1 cellular context compared by ENCODE assay signal in the genomic region with DNA sequence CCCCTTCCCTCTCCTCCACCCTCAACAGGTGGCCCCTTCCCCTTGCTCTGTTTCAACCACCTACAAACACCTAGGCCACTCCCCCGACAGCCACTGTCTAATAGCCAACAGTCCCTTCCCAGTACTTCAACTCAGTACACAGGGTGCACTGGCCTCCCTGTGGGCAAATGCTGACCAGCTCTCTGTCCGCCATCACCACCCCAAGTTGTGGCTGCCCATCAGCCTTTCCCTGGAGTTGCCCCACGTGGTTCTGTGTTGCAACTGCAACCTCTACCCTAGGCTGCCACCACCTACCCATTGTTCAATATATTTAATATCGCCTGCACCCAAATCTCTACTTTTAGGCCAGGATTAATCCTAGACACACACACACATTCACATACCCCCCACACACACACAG.
TF ChIP-seq lines count a peak whose summit lies in the region.

No MANE protein-coding gene starts in this region.

TF ChIP-seq in IMR-90, 13 proteins besides CTCF, POLR2A, EP300 and RAD21:
- TF ChIP-seq CHD1 (IDR thresholded peaks at IDR 0.05; ENCODE audit: low read depth, low read length): no peak
- no peak for TF ChIP-seq RFX5 (IDR thresholded peaks at IDR 0.05; ENCODE audit: low read depth, low read length)
- TF ChIP-seq, protein P1, sequence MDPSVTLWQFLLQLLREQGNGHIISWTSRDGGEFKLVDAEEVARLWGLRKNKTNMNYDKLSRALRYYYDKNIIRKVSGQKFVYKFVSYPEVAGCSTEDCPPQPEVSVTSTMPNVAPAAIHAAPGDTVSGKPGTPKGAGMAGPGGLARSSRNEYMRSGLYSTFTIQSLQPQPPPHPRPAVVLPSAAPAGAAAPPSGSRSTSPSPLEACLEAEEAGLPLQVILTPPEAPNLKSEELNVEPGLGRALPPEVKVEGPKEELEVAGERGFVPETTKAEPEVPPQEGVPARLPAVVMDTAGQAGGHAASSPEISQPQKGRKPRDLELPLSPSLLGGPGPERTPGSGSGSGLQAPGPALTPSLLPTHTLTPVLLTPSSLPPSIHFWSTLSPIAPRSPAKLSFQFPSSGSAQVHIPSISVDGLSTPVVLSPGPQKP (IDR thresholded peaks at IDR 0.05; ENCODE audit: borderline replicate concordance, low read depth, low read length): no peak
- TF ChIP-seq MAZ (IDR thresholded peaks at IDR 0.05; ENCODE audit: borderline replicate concordance, low read depth, low read length): no peak
- TF ChIP-seq, protein P2, sequence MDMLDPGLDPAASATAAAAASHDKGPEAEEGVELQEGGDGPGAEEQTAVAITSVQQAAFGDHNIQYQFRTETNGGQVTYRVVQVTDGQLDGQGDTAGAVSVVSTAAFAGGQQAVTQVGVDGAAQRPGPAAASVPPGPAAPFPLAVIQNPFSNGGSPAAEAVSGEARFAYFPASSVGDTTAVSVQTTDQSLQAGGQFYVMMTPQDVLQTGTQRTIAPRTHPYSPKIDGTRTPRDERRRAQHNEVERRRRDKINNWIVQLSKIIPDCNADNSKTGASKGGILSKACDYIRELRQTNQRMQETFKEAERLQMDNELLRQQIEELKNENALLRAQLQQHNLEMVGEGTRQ (IDR thresholded peaks at IDR 0.05; ENCODE audit: low read depth, low read length): no peak
- TF ChIP-seq RCOR1 (IDR thresholded peaks at IDR 0.05; ENCODE audit: insufficient replicate concordance, low read length): no peak
- no peak for TF ChIP-seq FOS (IDR thresholded peaks at IDR 0.05; ENCODE audit: low read depth, low read length)
- no peak for TF ChIP-seq MXI1 (IDR thresholded peaks at IDR 0.05; ENCODE audit: borderline replicate concordance, low read depth, low read length)
- TF ChIP-seq SMC3 (IDR thresholded peaks at IDR 0.05; ENCODE audit: low read depth, low read length): no peak
- no peak for TF ChIP-seq CEBPB (IDR thresholded peaks at IDR 0.05; ENCODE audit: low read depth, low read length)
- TF ChIP-seq BHLHE40 (IDR thresholded peaks at IDR 0.05; ENCODE audit: low read depth, low read length): no peak
- no peak for TF ChIP-seq MAFK (IDR thresholded peaks at IDR 0.05; ENCODE audit: low read depth, low read length)
- TF ChIP-seq NFE2L2 (IDR thresholded peaks at IDR 0.05; ENCODE audit: low read depth, low read length): no peak
